Comparison of ENCODE assay signal across 8 cellular contexts in the genomic region with DNA sequence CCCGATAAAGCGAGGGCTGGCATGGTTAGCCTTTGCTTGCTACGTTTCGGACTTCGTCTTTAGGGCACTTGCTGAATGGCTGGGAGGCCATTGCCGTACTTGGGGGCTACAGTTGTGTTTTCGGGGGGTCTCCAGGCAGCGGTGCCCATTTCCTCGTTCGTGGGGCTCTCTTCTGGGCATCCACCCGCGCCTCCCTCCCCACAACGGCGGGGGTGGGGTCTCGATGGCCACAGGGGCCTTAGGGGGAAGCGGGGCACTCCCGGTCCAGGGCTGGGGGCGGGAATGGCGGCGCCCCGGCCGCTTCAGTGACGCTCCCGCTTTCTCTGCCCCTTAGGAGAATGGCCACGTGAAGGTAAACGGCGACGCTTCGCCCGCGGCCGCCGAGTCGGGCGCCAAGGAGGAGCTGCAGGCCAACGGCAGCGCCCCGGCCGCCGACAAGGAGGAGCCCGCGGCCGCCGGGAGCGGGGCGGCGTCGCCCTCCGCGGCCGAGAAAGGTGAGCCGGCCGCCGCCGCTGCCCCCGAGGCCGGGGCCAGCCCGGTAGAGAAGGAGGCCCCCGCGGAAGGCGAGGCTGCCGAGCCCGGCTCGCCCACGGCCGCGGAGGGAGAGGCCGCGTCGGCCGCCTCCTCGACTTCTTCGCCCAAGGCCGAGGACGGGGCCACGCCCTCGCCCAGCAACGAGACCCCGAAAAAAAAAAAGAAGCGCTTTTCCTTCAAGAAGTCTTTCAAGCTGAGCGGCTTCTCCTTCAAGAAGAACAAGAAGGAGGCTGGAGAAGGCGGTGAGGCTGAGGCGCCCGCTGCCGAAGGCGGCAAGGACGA. TPM values are rescaled to one million over a fixed set of nuclear protein-coding genes. Genes with fewer than 3 reads are reported as not detected.
DNase-seq lines count a peak whose midpoint lies in the region; ATAC-seq and TF ChIP-seq lines count a peak whose summit lies in the region.

No MANE protein-coding gene starts in this region.

- TF ChIP-seq CTCF in astrocyte of the cerebellum (IDR thresholded peaks at IDR 0.05; ENCODE audit: low read depth, low read length, missing control alignments) = no peak

- in situ Hi-C loops in Caki2 (cut with HindIII; ENCODE audit: low pct_unique_long_range_greater_than_20kb, low sequenced_read_pairs) = no loop called here
- in situ Hi-C loops in astrocyte of the cerebellum (cut with HindIII; ENCODE audit: low sequenced_read_pairs) = no loop called here

- no peak overlapping the region for H3K27ac ChIP-seq in iPS DF 6.9 (ENCODE audit: low read length)
- peak overlapping the region; percentile 97 for H3K27ac ChIP-seq in rectal smooth muscle tissue (ENCODE audit: low read depth, low read length)

- no CpG with 5 or more reads among the region's 87 CpGs for WGBS in iPS DF 6.9 (ENCODE audit: insufficient coverage, insufficient read length)

- ATAC-seq in HG02938 (IDR thresholded peaks at IDR 0.05; ENCODE audit: unreplicated experiment) (peak; percentile 0), HG03565 (IDR thresholded peaks at IDR 0.05; ENCODE audit: unreplicated experiment) (no peak), HG03439 (IDR thresholded peaks at IDR 0.05; ENCODE audit: unreplicated experiment) (no peak)

- H3K27me3 ChIP-seq in iPS DF 6.9 (ENCODE audit: control insufficient read depth, insufficient read depth, low read length) (peaks cover 12% of the 10 kb centered on the region), rectal smooth muscle tissue (ENCODE audit: control insufficient read depth, insufficient read depth, low read length) (no peaks in the 10 kb centered on the region)

- H3K4me1 ChIP-seq in iPS DF 6.9 (ENCODE audit: control insufficient read depth, insufficient read depth, low read length) = peaks cover 2% of the 10 kb centered on the region; the same call in 1 of the 2 replicates
- H3K4me1 ChIP-seq in rectal smooth muscle tissue (ENCODE audit: control insufficient read depth, insufficient read depth, low read length) = no peaks in the 10 kb centered on the region

- peak overlapping the region; percentile 90 for H3K4me3 ChIP-seq in astrocyte of the cerebellum (ENCODE audit: low read depth, low read length)
- peak overlapping the region; percentile 47; the same call in 1 of the 2 replicates for H3K4me3 ChIP-seq in iPS DF 6.9 (ENCODE audit: low read length)
- H3K4me3 ChIP-seq in rectal smooth muscle tissue (ENCODE audit: low read length) = peak overlapping the region; percentile 99

- peak overlapping the region; percentile 54 for H3K9ac ChIP-seq in rectal smooth muscle tissue (ENCODE audit: low read length)

- DNase-seq in Caki2 (ENCODE audit: low read depth) (peak; percentile 64), astrocyte of the cerebellum (ENCODE audit: low read depth) (no peak), iPS DF 6.9 (ENCODE audit: low read depth, low spot score) (no peak), NCI-H446 treated with DMSO at 0.1 percent for 48 hours (lab: John Stamatoyannopoulos, UW) (no peak)

- H3K36me3 ChIP-seq in iPS DF 6.9 (ENCODE audit: control insufficient read depth, insufficient read depth, low read length) (peaks cover 4% of the 10 kb centered on the region; the same call in 1 of the 2 replicates), rectal smooth muscle tissue (ENCODE audit: control insufficient read depth, insufficient read depth, low read length) (peaks cover 4% of the 10 kb centered on the region)

- H3K9me3 ChIP-seq in iPS DF 6.9 (ENCODE audit: control insufficient read depth, insufficient read depth, low read length) = no peaks in the 10 kb centered on the region

RNA-seq across cellular contexts. Expression of a gene that starts 2.4 kb away (rescaled TPM):
- total RNA-seq in Caki2 (2014; rRNA removed; shearing (Covaris generic); ENCODE audit: low replicate concordance) = 43.4 and 48.6 TPM in 2 replicates

Comparison
In these comparisons a context has a peak if more than half of its experiments do, and no peak if none do; other contexts are left out.
1. H3K4me3 ChIP-seq: peak in every context shown above with its lines; median percentile 99 in rectal smooth muscle tissue; 90 in astrocyte of the cerebellum; 47 in iPS DF 6.9.